Comparison of ENCODE assay signal across 1 cellular context in the genomic region with DNA sequence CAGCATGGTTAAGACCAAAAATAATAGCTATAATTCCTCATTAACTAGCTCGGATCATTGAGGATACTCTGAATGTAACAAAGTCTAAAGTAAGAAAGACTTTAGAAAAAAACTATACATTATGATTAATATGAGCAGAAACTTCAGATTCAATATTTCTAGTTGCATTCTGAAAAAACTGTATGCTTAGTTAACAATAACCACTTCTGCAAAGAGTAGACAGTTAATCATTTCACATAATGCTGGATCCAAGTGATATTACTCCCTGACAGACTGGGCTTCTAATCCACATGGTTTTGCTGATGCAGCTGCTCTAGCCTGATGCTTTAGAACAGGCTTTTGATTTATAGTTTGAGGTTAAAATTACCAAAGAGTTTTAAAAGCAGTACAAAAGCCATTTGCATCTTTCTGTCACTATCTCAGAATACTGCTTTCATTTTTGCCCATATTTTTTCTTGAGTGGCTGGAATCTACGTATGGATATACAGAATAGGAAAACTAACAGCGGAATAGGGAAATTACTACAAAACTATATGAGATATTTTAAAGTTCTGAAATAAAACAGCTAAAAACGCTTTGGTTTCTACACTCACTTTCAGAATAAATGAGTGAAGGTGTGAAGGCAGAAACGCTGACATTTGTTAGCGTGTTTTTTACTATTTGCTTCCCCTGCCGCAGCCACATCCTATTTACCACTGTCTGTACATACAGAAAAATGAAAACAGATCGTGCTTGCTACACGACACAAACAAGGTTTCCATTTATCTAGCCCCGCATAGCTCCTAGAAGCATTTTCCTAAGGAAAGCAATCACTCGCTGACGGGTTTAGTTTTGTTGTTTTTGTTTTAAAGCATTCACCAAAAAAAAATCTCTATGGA.
TF ChIP-seq lines count a peak whose summit lies in the region.

No MANE protein-coding gene starts in this region.

TF ChIP-seq in IMR-90, 13 proteins besides CTCF, POLR2A, EP300 and RAD21:
- no peak for TF ChIP-seq FOS (IDR thresholded peaks at IDR 0.05; ENCODE audit: low read depth, low read length)
- no peak for TF ChIP-seq MXI1 (IDR thresholded peaks at IDR 0.05; ENCODE audit: borderline replicate concordance, low read depth, low read length)
- TF ChIP-seq MAZ (IDR thresholded peaks at IDR 0.05; ENCODE audit: borderline replicate concordance, low read depth, low read length) = no peak
- TF ChIP-seq RCOR1 (IDR thresholded peaks at IDR 0.05; ENCODE audit: insufficient replicate concordance, low read length) = no peak
- TF ChIP-seq CHD1 (IDR thresholded peaks at IDR 0.05; ENCODE audit: low read depth, low read length) = no peak
- no peak for TF ChIP-seq MAFK (IDR thresholded peaks at IDR 0.05; ENCODE audit: low read depth, low read length)
- no peak for TF ChIP-seq CEBPB (IDR thresholded peaks at IDR 0.05; ENCODE audit: low read depth, low read length)
- no peak for TF ChIP-seq BHLHE40 (IDR thresholded peaks at IDR 0.05; ENCODE audit: low read depth, low read length)
- TF ChIP-seq NFE2L2 (IDR thresholded peaks at IDR 0.05; ENCODE audit: low read depth, low read length) = no peak
- TF ChIP-seq RFX5 (IDR thresholded peaks at IDR 0.05; ENCODE audit: low read depth, low read length) = no peak
- TF ChIP-seq, protein P1, sequence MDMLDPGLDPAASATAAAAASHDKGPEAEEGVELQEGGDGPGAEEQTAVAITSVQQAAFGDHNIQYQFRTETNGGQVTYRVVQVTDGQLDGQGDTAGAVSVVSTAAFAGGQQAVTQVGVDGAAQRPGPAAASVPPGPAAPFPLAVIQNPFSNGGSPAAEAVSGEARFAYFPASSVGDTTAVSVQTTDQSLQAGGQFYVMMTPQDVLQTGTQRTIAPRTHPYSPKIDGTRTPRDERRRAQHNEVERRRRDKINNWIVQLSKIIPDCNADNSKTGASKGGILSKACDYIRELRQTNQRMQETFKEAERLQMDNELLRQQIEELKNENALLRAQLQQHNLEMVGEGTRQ (IDR thresholded peaks at IDR 0.05; ENCODE audit: low read depth, low read length) = no peak
- TF ChIP-seq, protein P2, sequence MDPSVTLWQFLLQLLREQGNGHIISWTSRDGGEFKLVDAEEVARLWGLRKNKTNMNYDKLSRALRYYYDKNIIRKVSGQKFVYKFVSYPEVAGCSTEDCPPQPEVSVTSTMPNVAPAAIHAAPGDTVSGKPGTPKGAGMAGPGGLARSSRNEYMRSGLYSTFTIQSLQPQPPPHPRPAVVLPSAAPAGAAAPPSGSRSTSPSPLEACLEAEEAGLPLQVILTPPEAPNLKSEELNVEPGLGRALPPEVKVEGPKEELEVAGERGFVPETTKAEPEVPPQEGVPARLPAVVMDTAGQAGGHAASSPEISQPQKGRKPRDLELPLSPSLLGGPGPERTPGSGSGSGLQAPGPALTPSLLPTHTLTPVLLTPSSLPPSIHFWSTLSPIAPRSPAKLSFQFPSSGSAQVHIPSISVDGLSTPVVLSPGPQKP (IDR thresholded peaks at IDR 0.05; ENCODE audit: borderline replicate concordance, low read depth, low read length) = no peak
- no peak for TF ChIP-seq SMC3 (IDR thresholded peaks at IDR 0.05; ENCODE audit: low read depth, low read length)
